In genomic region chr5:146446861-146447733, GRCh38 we compare ENCODE assay signal across 8 cellular contexts. TPM values are rescaled to one million over a fixed set of nuclear protein-coding genes. Genes with fewer than 3 reads are reported as not detected.
A peak's percentile ranks its signal among the peaks of the same experiment; 100 is the strongest.
DNase-seq lines count a peak whose midpoint lies in the region; ATAC-seq, FAIRE-seq and TF ChIP-seq lines count a peak whose summit lies in the region.

TCERG1 (plus strand) TSS chr5:146447333; CDS start chr5:146447350, 17 bp downstream.

- DNase-seq in D341Med (ENCODE audit: low spot score), result peak; percentile 91
- DNase-seq in activated CD8-positive, alpha-beta memory T cell treated with anti-CD3 and anti-CD28 coated beads, Interleukin-2, amount 50 U/mL, for 48 hours, result peak; percentile 93
- peak; percentile 100 for DNase-seq in endothelial cell of umbilical vein (ENCODE audit: low read depth, low spot score)
- DNase-seq in middle frontal gyrus (ENCODE audit: extremely low spot score, low spot score), result peak; percentile 98
- peak; percentile 86 to 92 for DNase-seq in stimulated activated CD8-positive, alpha-beta memory T cell treated with anti-CD3 and anti-CD28 coated beads, Interleukin-4, amount 100 ng/mL, for 1 hour (ENCODE audit: low read depth in 2 of 2, low spot score in 1 of 2)

- peak; percentile 93 for ATAC-seq in GM21423 (IDR thresholded peaks at IDR 0.05; ENCODE audit: unreplicated experiment)

- CTCF ChIA-PET in endothelial cell of umbilical vein (lab: Charles Lee), result interaction anchor here (0.8 to 1.1 kb wide), 8 partner anchors 14 to 742 kb away, joined by 3 to 5 read pairs (median 4); no protein-coding TSS in a partner anchor

- H4K20me1 ChIP-seq in OCI-LY1 (ENCODE audit: insufficient read depth, low read length) (0 out of 2 replicates have a peak, but pooled peaks cover 2% of the 10 kb centered on the region), endothelial cell of umbilical vein (replicated peaks; ENCODE audit: control insufficient read depth, extremely low read depth, insufficient read depth, low read length) (peaks cover 9% of the 10 kb centered on the region)

- peak within 1 kb of the TSS; percentile 85 for H3K27ac ChIP-seq in HUES64 (ENCODE audit: low read depth, low read length)
- peak within 1 kb of the TSS; percentile 77 for H3K27ac ChIP-seq in OCI-LY1 (ENCODE audit: low read depth, low read length, poor library complexity, severe bottlenecking)
- H3K27ac ChIP-seq in endothelial cell of umbilical vein (ENCODE audit: insufficient read depth, low read depth, low read length), result peak within 1 kb of the TSS; percentile 84

- peaks cover 49% of the 10 kb centered on the region for H3K79me2 ChIP-seq in OCI-LY1 (ENCODE audit: insufficient read depth, low read length)
- peaks cover 49% of the 10 kb centered on the region for H3K79me2 ChIP-seq in endothelial cell of umbilical vein (ENCODE audit: control insufficient read depth, insufficient read depth, low read length)

- WGBS in HUES64, result under 1% methylated on average over 68 of the region's 68 CpGs

- H3K4me1 ChIP-seq in HUES64 (ENCODE audit: insufficient read depth, low read length) (peaks cover 21% of the 10 kb centered on the region), OCI-LY1 (ENCODE audit: insufficient read depth, low read length, severe bottlenecking) (peaks cover 28% of the 10 kb centered on the region), endothelial cell of umbilical vein (ENCODE audit: control insufficient read depth, extremely low read depth, insufficient read depth, low read length) (peaks cover 16% of the 10 kb centered on the region)

- POLR2A ChIA-PET in endothelial cell of umbilical vein (lab: Charles Lee), result no interaction called here

- peak; percentile 87 for TF ChIP-seq CTCF in OCI-LY1 (IDR thresholded peaks at IDR 0.05; ENCODE audit: low read length)
- peak; percentile 71 to 88 for TF ChIP-seq CTCF in endothelial cell of umbilical vein (IDR thresholded peaks at IDR 0.05; ENCODE audit: extremely low read depth in 1 of 2, insufficient read depth in 1 of 2, low read depth in 1 of 2, low read length in 2 of 2)

- H3K9me2 ChIP-seq in OCI-LY1 (ENCODE audit: low read depth, low read length), result no peaks in the 10 kb centered on the region

- H3K27me3 ChIP-seq in HUES64 (ENCODE audit: insufficient read depth, low read length) (no peaks in the 10 kb centered on the region), OCI-LY1 (ENCODE audit: insufficient read depth, low read length) (no peaks in the 10 kb centered on the region), endothelial cell of umbilical vein (ENCODE audit: control insufficient read depth in 2 of 2, insufficient read depth in 2 of 2, low read length in 2 of 2) (no peaks in the 10 kb centered on the region)

- peak within 1 kb of the TSS; percentile 91 for H3K4me3 ChIP-seq in HUES64 (ENCODE audit: low read length)
- H3K4me3 ChIP-seq in OCI-LY1 (ENCODE audit: low read depth, low read length, poor library complexity, severe bottlenecking), result peak within 1 kb of the TSS; percentile 76
- peak within 1 kb of the TSS; percentile 64 to 85 (median 85) for H3K4me3 ChIP-seq in endothelial cell of umbilical vein (replicated peaks in 1 of 3; ENCODE audit: insufficient read depth in 1 of 3, low read depth in 1 of 3, low read length in 3 of 3)

- peak within 1 kb of the TSS; percentile 85 for H3K4me2 ChIP-seq in OCI-LY1 (ENCODE audit: low read length)
- peak within 1 kb of the TSS; percentile 86 for H3K4me2 ChIP-seq in endothelial cell of umbilical vein (ENCODE audit: insufficient read depth, low read length)

- H3K9ac ChIP-seq in HUES64 (ENCODE audit: low read depth, low read length) (peak within 1 kb of the TSS; percentile 98), OCI-LY1 (ENCODE audit: low read length) (peak within 1 kb of the TSS; percentile 94), endothelial cell of umbilical vein (replicated peaks; ENCODE audit: extremely low read depth, insufficient read depth, low read length) (peak within 1 kb of the TSS; percentile 97)

- intact Hi-C loops in endothelial cell of umbilical vein (cut with micrococcal nuclease), result loop anchor here (1.0 kb wide), 2 partner anchors 244 to 265 kb away; partner anchors contain the start of genes LARS1 and RBM27

- no peaks in the 10 kb centered on the region for H3K9me1 ChIP-seq in endothelial cell of umbilical vein (replicated peaks; ENCODE audit: control insufficient read depth, extremely low read depth, insufficient read depth, low read length)

- dilution Hi-C loops in endothelial cell of umbilical vein (cut with MboI; ENCODE audit: extremely low pct_ligation_motif_present, low sequenced_read_pairs), result no loop called here

- no peaks in the 10 kb centered on the region for H3K36me3 ChIP-seq in HUES64 (ENCODE audit: insufficient read depth, low read length)
- no peaks in the 10 kb centered on the region for H3K36me3 ChIP-seq in OCI-LY1 (ENCODE audit: insufficient read depth, low read length)
- no peaks in the 10 kb centered on the region for H3K36me3 ChIP-seq in endothelial cell of umbilical vein (ENCODE audit: control insufficient read depth in 2 of 2, extremely low read depth in 1 of 2, insufficient read depth in 2 of 2, low read length in 2 of 2)

- no peaks in the 10 kb centered on the region for H3F3A ChIP-seq in OCI-LY1 (ENCODE audit: insufficient read depth, low read length)

- H2AFZ ChIP-seq in OCI-LY1 (ENCODE audit: low read length) (peak within 1 kb of the TSS; percentile 76), endothelial cell of umbilical vein (ENCODE audit: low read depth, low read length) (peak within 1 kb of the TSS; percentile 64)

- FAIRE-seq in endothelial cell of umbilical vein (lab: Jason Lieb, UNC), result peak; percentile 98

- BruUV-seq in endothelial cell of umbilical vein (replicated peaks; lab: Mats Ljungman, UMichigan), result TSS peak; percentile 62

- H3K9me3 ChIP-seq in HUES64 (ENCODE audit: insufficient read depth, low read depth, low read length) (no peaks in the 10 kb centered on the region), OCI-LY1 (ENCODE audit: low read length) (no peaks in the 10 kb centered on the region), endothelial cell of umbilical vein (replicated peaks; ENCODE audit: control insufficient read depth, insufficient read depth, low read length) (no peaks in the 10 kb centered on the region)

- TF ChIP-seq POLR2A in endothelial cell of umbilical vein (IDR thresholded peaks at IDR 0.05; ENCODE audit: low read depth, low read length), result peak; percentile 76

TF ChIP-seq in endothelial cell of umbilical vein, 7 proteins besides CTCF, POLR2A, EP300 and RAD21:
- TF ChIP-seq MYC (IDR thresholded peaks at IDR 0.05; ENCODE audit: low read depth, low read length), result peak; percentile 97
- no peak for TF ChIP-seq FOS (IDR thresholded peaks at IDR 0.05; ENCODE audit: borderline replicate concordance, insufficient read depth, low read length)
- peak; percentile 98 for TF ChIP-seq MAX (IDR thresholded peaks at IDR 0.05; ENCODE audit: insufficient read depth, insufficient read length)
- no peak for TF ChIP-seq JUN (IDR thresholded peaks at IDR 0.05; ENCODE audit: borderline replicate concordance, insufficient read depth, insufficient read length, low read depth)
- peak; percentile 42 for TF ChIP-seq POLR2AphosphoS5 (IDR thresholded peaks at IDR 0.05; ENCODE audit: insufficient read depth, low read depth, low read length)

RNA-seq across cellular contexts. Expression of gene TCERG1, which starts in this region (rescaled TPM):
- polyA plus RNA-seq in HUES64 (2013, experiment 1 of 2), result 78.2 TPM
- 87.0 TPM for polyA plus RNA-seq in HUES64 (2013, experiment 2 of 2)
- total RNA-seq in endothelial cell of umbilical vein, result 82.2 and 98.4 TPM in 2 replicates
- polyA plus RNA-seq in endothelial cell of umbilical vein, result 71.4 and 76.2 TPM in 2 replicates
- 34.1 and 36.6 TPM in 2 replicates for polyA plus RNA-seq in endothelial cell of umbilical vein (2011; cell fraction: cytosol; rRNA removed)
- polyA plus RNA-seq in endothelial cell of umbilical vein (2011; cell fraction: nucleus; rRNA removed), result 201 and 224 TPM in 2 replicates
- polyA plus RNA-seq in endothelial cell of umbilical vein (2012), result 44.2 and 57.4 TPM in 2 replicates
- polyA minus RNA-seq in endothelial cell of umbilical vein, result 272 and 292 TPM in 2 replicates
- 39.5 TPM for polyA minus RNA-seq in endothelial cell of umbilical vein (2011; cell fraction: cytosol; rRNA and poly(A)+ RNA removed)
- 299 and 407 TPM in 2 replicates for polyA minus RNA-seq in endothelial cell of umbilical vein (2011; cell fraction: nucleus; rRNA and poly(A)+ RNA removed)

Comparison
In these comparisons a context has a peak if more than half of its experiments do, and no peak if none do; other contexts are left out.
1. Peak in every context shown above with its lines: DNase-seq, ATAC-seq, H3K4me3 ChIP-seq and H3K27ac ChIP-seq.